8 cellular contexts compared by ENCODE assay signal in the genomic region with DNA sequence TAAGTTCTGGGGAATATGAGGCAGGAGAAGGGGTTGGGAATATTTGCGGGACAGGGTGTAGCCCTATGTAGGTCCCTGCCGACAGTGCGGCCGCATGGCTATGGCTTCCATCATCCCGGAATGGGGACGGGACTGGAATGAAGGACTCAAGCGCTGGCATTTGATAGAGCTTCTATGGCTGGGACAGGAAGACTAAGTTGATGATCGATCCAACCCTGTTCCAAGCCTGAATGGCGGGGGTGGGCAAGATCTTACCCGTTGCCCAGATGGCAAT. TPM values are rescaled to one million over a fixed set of nuclear protein-coding genes. Genes with fewer than 3 reads are reported as not detected.
DNase-seq lines count a peak whose midpoint lies in the region; ATAC-seq and TF ChIP-seq lines count a peak whose summit lies in the region.

No MANE protein-coding gene starts in this region.

- H4K20me1 ChIP-seq in BLaER1 (peaks cover 39% of the 10 kb centered on the region), mammary epithelial cell (ENCODE audit: insufficient read depth, low read length) (peaks cover 1% of the 10 kb centered on the region)

- H3K79me2 ChIP-seq in mammary epithelial cell (ENCODE audit: insufficient read depth, low read length), result no peaks in the 10 kb centered on the region

- TF ChIP-seq CTCF in HL-60 (IDR thresholded peaks at IDR 0.05; ENCODE audit: insufficient read depth, low read length) (no peak), mammary epithelial cell (conservative IDR thresholded peaks at IDR 0.05 in 1 of 2, IDR thresholded peaks at IDR 0.05 in 1 of 2; ENCODE audit: extremely low read depth in 1 of 2, insufficient read depth in 1 of 2, low read depth in 1 of 2, low read length in 2 of 2) (no peak), mucosa of descending colon (IDR thresholded peaks at IDR 0.05) (no peak)

- ATAC-seq in mucosa of descending colon (peak; percentile 10), GM21367 (IDR thresholded peaks at IDR 0.05; ENCODE audit: unreplicated experiment) (no peak)

- H3K36me3 ChIP-seq in BLaER1, result no peaks in the 10 kb centered on the region
- H3K36me3 ChIP-seq in mammary epithelial cell (ENCODE audit: insufficient read depth, low read length), result no peaks in the 10 kb centered on the region
- H3K36me3 ChIP-seq in mucosa of descending colon (ENCODE audit: low read depth), result no peaks in the 10 kb centered on the region

- dilution Hi-C loops in mammary epithelial cell (cut with HindIII; ENCODE audit: low sequenced_read_pairs), result loop anchor here (5.0 kb wide), 1 partner anchor 59 kb away; no protein-coding TSS in a partner anchor

- WGBS in mammary epithelial cell (ENCODE audit: low coverage, missing lambda C conversion rate), result 2% methylated on average over 7 of the region's 10 CpGs

- no TSS peak for BruUV-seq in mammary epithelial cell (replicated peaks; lab: Mats Ljungman, UMichigan)

- H3K27ac ChIP-seq in BLaER1 (no peak overlapping the region), HL-60 (replicated peaks) (0 out of 2 replicates have a peak overlapping the region, but pooled peaks have one; percentile 13), mammary epithelial cell (ENCODE audit: insufficient read depth, low read depth, low read length) (peak overlapping the region; percentile 80)

- H3K27me3 ChIP-seq in BLaER1 (peaks cover 53% of the 10 kb centered on the region), HL-60 (ENCODE audit: insufficient read depth, poor library complexity, severe bottlenecking) (peaks cover 29% of the 10 kb centered on the region), mammary epithelial cell (ENCODE audit: insufficient read depth, low read length) (no peaks in the 10 kb centered on the region)

- H3K4me1 ChIP-seq in BLaER1 (peaks cover 65% of the 10 kb centered on the region), mammary epithelial cell (ENCODE audit: insufficient read depth, low read length) (peaks cover 58% of the 10 kb centered on the region), mucosa of descending colon (ENCODE audit: low read depth) (peaks cover 28% of the 10 kb centered on the region)

- in situ Hi-C loops in mammary epithelial cell (cut with MboI; ENCODE audit: low sequenced_read_pairs in 2 of 2), result no loop called here

- H2AFZ ChIP-seq in mammary epithelial cell (ENCODE audit: low read depth, low read length), result peak overlapping the region; percentile 95

- CTCF ChIA-PET in mammary epithelial cell (lab: Charles Lee; ENCODE audit: low non-redundant PET), result interaction anchor here (1.2 to 2.4 kb wide), 4 partner anchors 23 to 104 kb away, joined by 4 to 51 read pairs (median 20); no protein-coding TSS in a partner anchor

- DNase-seq in HL-60 (ENCODE audit: low read depth in 1 of 2, low spot score in 1 of 2) (no peak), mammary epithelial cell (no peak), mucosa of descending colon (no peak), EL (no peak), GM19238 (ENCODE audit: insufficient read length, low spot score) (no peak), NCI-H2227 treated with DMSO at 0.1 percent for 48 hours (lab: John Stamatoyannopoulos, UW) (no peak)

- 0 out of 2 replicates have a peak, but pooled peaks cover 10% of the 10 kb centered on the region for H3K9me3 ChIP-seq in BLaER1
- H3K9me3 ChIP-seq in mammary epithelial cell (replicated peaks; ENCODE audit: insufficient read depth, low read length), result no peaks in the 10 kb centered on the region
- H3K9me3 ChIP-seq in mucosa of descending colon, result no peaks in the 10 kb centered on the region

- no peak overlapping the region for H3K9ac ChIP-seq in BLaER1
- H3K9ac ChIP-seq in mammary epithelial cell (ENCODE audit: insufficient read depth, low read length), result peak overlapping the region; percentile 61

- H3K4me3 ChIP-seq in BLaER1 (peak overlapping the region; percentile 67), HL-60 (replicated peaks; ENCODE audit: insufficient read depth, low read length) (peak overlapping the region; percentile 42), mammary epithelial cell (replicated peaks in 1 of 3; ENCODE audit: insufficient read depth in 1 of 3, low read depth in 2 of 3, low read length in 3 of 3) (peak overlapping the region; percentile 41 to 53 (median 48)), mucosa of descending colon (no peak overlapping the region)

- H3K4me2 ChIP-seq in BLaER1 (peak overlapping the region; percentile 99), mammary epithelial cell (ENCODE audit: insufficient read depth, low read depth, low read length) (peak overlapping the region; percentile 91)

- intact Hi-C loops in mammary epithelial cell (cut with micrococcal nuclease), result loop anchor here (1.0 to 10.0 kb wide), 6 partner anchors 22 to 204 kb away; partner anchors contain the start of genes CISD3 and SOCS7
- intact Hi-C loops in mucosa of descending colon (cut with DNase I, micrococcal nuclease), result loop anchor here (5.0 to 10.0 kb wide), 2 partner anchors 106 to 109 kb away; no protein-coding TSS in a partner anchor

RNA-seq across cellular contexts. Expression of gene SRCIN1, which starts 47.1 kb away (rescaled TPM):
- 1 to 10 TPM in 1 of 2 donors, under 1 TPM in 1; 0.17 to 4.2 TPM for total RNA-seq in mammary epithelial cell
- 0.71 TPM for polyA plus RNA-seq in mammary epithelial cell
- 0.78 TPM for polyA minus RNA-seq in mammary epithelial cell
- total RNA-seq in mucosa of descending colon, result 1 to 10 TPM; 2.3 to 7.0 (median 2.5) TPM
